In the genomic region with DNA sequence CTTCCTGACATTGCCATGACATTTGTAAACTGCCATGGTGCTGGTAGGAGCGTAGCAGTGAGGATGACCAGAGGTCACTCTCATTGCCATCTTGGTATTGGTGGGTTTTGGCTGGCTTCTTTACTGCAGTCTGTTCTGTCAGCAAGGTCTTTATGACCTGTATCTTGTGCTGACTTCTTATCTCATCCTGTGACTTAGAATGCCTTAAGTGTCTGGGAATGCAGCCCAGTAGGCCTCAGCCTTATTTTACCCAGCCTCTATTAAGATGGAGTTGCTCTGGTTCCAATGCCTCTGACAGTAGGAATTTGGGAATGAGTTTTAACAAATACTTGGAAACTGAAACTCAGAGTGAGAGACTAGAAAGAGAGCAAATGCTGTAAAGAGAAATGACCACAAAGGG, we compare ENCODE assay signal across 14 cellular contexts.
"Had no signal": no experiment of that assay in that cellular context is flagged by ENCODE, and none has a peak within 500 bp of the region (broad histone marks: within the 10 kb centered on the region; RNA-seq: fewer than 3 reads in every experiment).

No MANE protein-coding gene starts in this region.

- H3K36me3 ChIP-seq: colonic mucosa, neutrophil, suprapubic skin had no signal

- H3K27ac ChIP-seq: colonic mucosa, neutrophil, suprapubic skin had no signal

- ATAC-seq: activated naive CD8-positive, alpha-beta T cell treated with anti-CD3 and anti-CD28 coated beads, Interleukin-2, amount 50 U/mL, for 24 hours; esophagus mucosa; natural killer cell; stimulated activated naive CD8-positive, alpha-beta T cell treated with anti-CD3 and anti-CD28 coated beads, Interleukin-15, Interleukin-2, amounts not matched to agents 100 U/mL and 50 U/mL, for 24 hours had no signal

- H3K4me1 ChIP-seq: colonic mucosa, suprapubic skin had no signal

- DNase-seq: activated CD4-positive, alpha-beta T cell treated with anti-CD3 and anti-CD28 coated beads, Interleukin-2, amount 50 U/mL, for 4 hours; activated naive CD4-positive, alpha-beta T cell treated with anti-CD3 and anti-CD28 coated beads for 36 hours; activated naive CD8-positive, alpha-beta T cell treated with anti-CD3 and anti-CD28 coated beads, Interleukin-2, amount 50 U/mL, for 24 hours; central memory CD4-positive, alpha-beta T cell; colonic mucosa; mammary epithelial cell; natural killer cell; retina; stimulated activated CD4-positive, alpha-beta T cell treated with anti-CD3 and anti-CD28 coated beads, Interleukin-15, amount 100 ng/mL, for 24 hours; stimulated activated CD4-positive, alpha-beta T cell treated with anti-CD3 and anti-CD28 coated beads, Interleukin-4, amount 100 ng/mL, for 1 hour; stimulated activated naive CD8-positive, alpha-beta T cell treated with anti-CD3 and anti-CD28 coated beads, Interleukin-15, Interleukin-2, amounts not matched to agents 100 U/mL and 50 U/mL, for 24 hours had no signal

- H3K4me3 ChIP-seq: colonic mucosa, suprapubic skin had no signal

- H3K27me3 ChIP-seq: colonic mucosa had no signal

- H3K9me3 ChIP-seq: colonic mucosa, neutrophil, suprapubic skin had no signal
